Comparison of ENCODE assay signal across 8 cellular contexts in genomic region chr17:48909796-48910195, GRCh38. TPM values are rescaled to one million over a fixed set of nuclear protein-coding genes. Genes with fewer than 3 reads are reported as not detected.
DNase-seq lines count a peak whose midpoint lies in the region; ATAC-seq, FAIRE-seq and TF ChIP-seq lines count a peak whose summit lies in the region.

No MANE protein-coding gene starts in this region.

- BruUV-seq in HepG2 (replicated peaks; lab: Mats Ljungman, UMichigan) (TSS peak; percentile 45), K562 (replicated peaks; lab: Mats Ljungman, UMichigan) (TSS peak; percentile 37)

- WGBS in HepG2 (ENCODE audit: low lambda C conversion rate) = 81% methylated on average over 4 of the region's 4 CpGs
- 57% methylated on average over 4 of the region's 4 CpGs for WGBS in right lobe of liver (ENCODE audit: insufficient coverage, low coverage, low lambda C conversion rate, missing lambda C conversion rate)
- 21% methylated on average over 4 of the region's 4 CpGs for WGBS in K562 (ENCODE audit: insufficient coverage, low coverage, missing lambda C conversion rate)

- in situ Hi-C loops in HepG2 (cut with HindIII; ENCODE audit: extremely low pct_ligation_motif_present, low pct_unique_long_range_greater_than_20kb) (no loop called here), K562 (cut with MboI) (no loop called here)

- no peak overlapping the region for H3K27ac ChIP-seq in HepG2 (ENCODE audit: extremely low read length, insufficient read depth, low read length)
- no peak overlapping the region for H3K27ac ChIP-seq in right lobe of liver
- peak overlapping the region; percentile 91 for H3K27ac ChIP-seq in K562 (ENCODE audit: extremely low read depth, low read depth, low read length)
- no peak overlapping the region for H3K27ac ChIP-seq in lower lobe of right lung
- H3K27ac ChIP-seq in uterus = peak overlapping the region; percentile 86 to 87

- POLR2A ChIA-PET in HepG2 (lab: Yijun Ruan, JAX) (interaction anchor here (0.6 to 9.6 kb wide), 7 partner anchors 11 to 89 kb away, joined by 3 to 194 read pairs (median 19); partner anchors contain the start of genes ATP5MC1, IGF2BP1 and SNF8), K562 (lab: Yijun Ruan, JAX) (interaction anchor here (0.7 to 1.6 kb wide), 3 partner anchors 13 to 1028 kb away, joined by 3 read pairs; no protein-coding TSS in a partner anchor)

- DNase-seq in HepG2 (ENCODE audit: low spot score) (no peak), right lobe of liver (no peak), K562 (ENCODE audit: extremely low read depth in 1 of 4, low spot score in 3 of 4) (no peak), lower lobe of right lung (no peak), uterus (no peak), amygdala (lab: John Stamatoyannopoulos, UW) (no peak), NCI-H187 treated with DMSO at 0.1 percent for 48 hours (lab: John Stamatoyannopoulos, UW) (no peak)
- no peak for DNase-seq in stimulated activated CD4-positive, alpha-beta T cell treated with anti-CD3 and anti-CD28 coated beads, Interleukin-2, amount 100 ng/mL, for 24 hours

- intact Hi-C loops in HepG2 (cut with micrococcal nuclease; ENCODE audit: unreplicated experiment) (no loop called here), right lobe of liver (cut with DNase I) (loop anchor here in 1 of 2 donors (10.0 kb wide), 1 partner anchor 65 kb away; no protein-coding TSS in a partner anchor), K562 (cut with micrococcal nuclease) (loop anchor here (5.0 kb wide), 1 partner anchor 88 kb away; the partner anchor contains the start of gene IGF2BP1), lower lobe of right lung (cut with DNase I) (no loop called here), uterus (cut with DNase I; ENCODE audit: low total_unique reads) (no loop called here)

- no peak for TF ChIP-seq EP300 in HepG2 (IDR thresholded peaks at IDR 0.05; ENCODE audit: low read depth in 2 of 2, low read length in 2 of 2)
- no peak for TF ChIP-seq EP300 in HepG2 (CRISPR knock-in tag; IDR thresholded peaks at IDR 0.05; ENCODE audit: borderline replicate concordance)
- no peak for TF ChIP-seq EP300 in K562 (IDR thresholded peaks at IDR 0.05; ENCODE audit: low read length)

- CTCF ChIA-PET in HepG2 (lab: Yijun Ruan, JAX; ENCODE audit: low intra/inter-chr PET ratio, low total read pairs) = no interaction called here
- CTCF ChIA-PET in K562 (lab: Yijun Ruan, JAX; ENCODE audit: low intra/inter-chr PET ratio) = no interaction called here

- H3K9me3 ChIP-seq in HepG2 (ENCODE audit: low read length) (no peaks in the 10 kb centered on the region), right lobe of liver (no peaks in the 10 kb centered on the region), K562 (replicated peaks; ENCODE audit: control insufficient read depth, insufficient read depth, low read depth, low read length) (no peaks in the 10 kb centered on the region), lower lobe of right lung (no peaks in the 10 kb centered on the region), uterus (no peaks in the 10 kb centered on the region)

- TF ChIP-seq POLR2A in HepG2 (IDR thresholded peaks at IDR 0.05; ENCODE audit: insufficient read depth in 1 of 2, low read depth in 2 of 2, low read length in 2 of 2) = no peak
- TF ChIP-seq POLR2A in right lobe of liver (IDR thresholded peaks at IDR 0.05) = no peak
- no peak for TF ChIP-seq POLR2A in K562 (conservative IDR thresholded peaks at IDR 0.05)
- no peak for TF ChIP-seq POLR2A in uterus (IDR thresholded peaks at IDR 0.05)

- TF ChIP-seq RAD21 in HepG2 (CRISPR knock-in tag; IDR thresholded peaks at IDR 0.05) (no peak), K562 (CRISPR knock-in tag; conservative IDR thresholded peaks at IDR 0.05 in 1 of 2, IDR thresholded peaks at IDR 0.05 in 1 of 2) (no peak)

- ATAC-seq in HepG2 (no peak), right lobe of liver (no peak), K562 (no peak), lower lobe of right lung (no peak)

- peaks cover 59% of the 10 kb centered on the region for H3K4me1 ChIP-seq in HepG2 (ENCODE audit: insufficient read depth, low read length)
- H3K4me1 ChIP-seq in right lobe of liver = peaks cover 0 to 10% (median 7%) of the 10 kb centered on the region in 4 donors
- peaks cover 8 to 12% of the 10 kb centered on the region in 2 experiments; a peak in 4 of 5 replicates for H3K4me1 ChIP-seq in K562 (replicated peaks in 1 of 2; ENCODE audit: control insufficient read depth in 2 of 2, insufficient read depth in 2 of 2, low read length in 2 of 2)
- peaks cover 25% of the 10 kb centered on the region for H3K4me1 ChIP-seq in lower lobe of right lung
- peaks cover 0 to 6% of the 10 kb centered on the region in 2 donors for H3K4me1 ChIP-seq in uterus

- no peak for TF ChIP-seq CTCF in HepG2 (CRISPR knock-in tag; IDR thresholded peaks at IDR 0.05)
- no peak for TF ChIP-seq CTCF in right lobe of liver (IDR thresholded peaks at IDR 0.05)
- no peak for TF ChIP-seq CTCF in K562 (IDR thresholded peaks at IDR 0.05 in 2 of 3, conservative IDR thresholded peaks at IDR 0.05 in 1 of 3; ENCODE audit: insufficient read depth in 2 of 3, low read depth in 1 of 3, low read length in 3 of 3)
- no peak for TF ChIP-seq CTCF in lower lobe of right lung (IDR thresholded peaks at IDR 0.05)
- no peak for TF ChIP-seq CTCF in uterus (IDR thresholded peaks at IDR 0.05)

- H3K9ac ChIP-seq in HepG2 (ENCODE audit: insufficient read depth, low read depth, low read length) (peak overlapping the region; percentile 89), K562 (ENCODE audit: insufficient read depth in 1 of 2, low read depth in 2 of 2, low read length in 2 of 2) (peak overlapping the region; percentile 53 to 61; a peak in 3 of 4 replicates)

- H3K27me3 ChIP-seq in HepG2 (ENCODE audit: control insufficient read depth in 1 of 2, insufficient read depth in 2 of 2, low read length in 2 of 2) (no peaks in the 10 kb centered on the region; a peak in 1 of 5 replicates), right lobe of liver (no peaks in the 10 kb centered on the region), K562 (ENCODE audit: control insufficient read depth in 2 of 2, insufficient read depth in 2 of 2, low read length in 2 of 2) (no peaks in the 10 kb centered on the region), lower lobe of right lung (ENCODE audit: low read depth) (no peaks in the 10 kb centered on the region), uterus (no peaks in the 10 kb centered on the region)

- H3K4me3 ChIP-seq in HepG2 (replicated peaks in 1 of 3; ENCODE audit: insufficient read depth in 1 of 3, low read depth in 2 of 3, low read length in 3 of 3) (peak overlapping the region; percentile 82 to 97 (median 94); a peak in 5 of 6 replicates), right lobe of liver (no peak overlapping the region), K562 (peak overlapping the region; percentile 88), lower lobe of right lung (peak overlapping the region; percentile 74), uterus (peak overlapping the region in 1 of 2 donors; percentile 98)

- H3K9me1 ChIP-seq in K562 (ENCODE audit: control insufficient read depth, insufficient read depth, low read length) = no peaks in the 10 kb centered on the region

- H2AFZ ChIP-seq in HepG2 (ENCODE audit: low read length) (no peak overlapping the region), K562 (ENCODE audit: low read depth, low read length) (no peak overlapping the region)

- H3K79me2 ChIP-seq in HepG2 (ENCODE audit: insufficient read depth, low read length) = peaks cover 54% of the 10 kb centered on the region
- peaks cover 69% of the 10 kb centered on the region for H3K79me2 ChIP-seq in K562 (ENCODE audit: control insufficient read depth, insufficient read depth, low read length)

- H3K36me3 ChIP-seq in HepG2 (replicated peaks in 1 of 2; ENCODE audit: control insufficient read depth in 1 of 2, insufficient read depth in 2 of 2, low read length in 2 of 2) = peaks cover 23 to 43% of the 10 kb centered on the region in 2 experiments
- H3K36me3 ChIP-seq in right lobe of liver = peaks cover 0 to 28% (median 0%) of the 10 kb centered on the region in 4 donors
- peaks cover 53% of the 10 kb centered on the region for H3K36me3 ChIP-seq in K562 (ENCODE audit: control insufficient read depth, insufficient read depth, low read length)
- peaks cover 32% of the 10 kb centered on the region for H3K36me3 ChIP-seq in lower lobe of right lung
- H3K36me3 ChIP-seq in uterus = no peaks in the 10 kb centered on the region

- peaks cover 33% of the 10 kb centered on the region for H4K20me1 ChIP-seq in HepG2 (ENCODE audit: insufficient read depth, low read length)
- H4K20me1 ChIP-seq in K562 (replicated peaks; ENCODE audit: control insufficient read depth, insufficient read depth, low read length) = peaks cover 6% of the 10 kb centered on the region; the same call in 1 of the 2 replicates

- peak; percentile 8 for FAIRE-seq in HepG2 (lab: Jason Lieb, UNC)
- no peak for FAIRE-seq in K562 (lab: Jason Lieb, UNC)

- H3K4me2 ChIP-seq in HepG2 (ENCODE audit: low read depth, low read length) (peak overlapping the region; percentile 92), K562 (ENCODE audit: insufficient read depth, low read length) (peak overlapping the region; percentile 92)

RNA-seq across cellular contexts. Expression of gene UBE2Z, which starts 1.6 kb away (rescaled TPM):
- 63.2 and 72.7 TPM in 2 replicates for total RNA-seq in HepG2 (2016; rRNA removed; fragmentation: Illumina TruSeq; extraction: Trizol)
- total RNA-seq in HepG2 (2016; cell fraction: cytosol; rRNA removed; fragmentation: Illumina TruSeq; extraction: Trizol; ENCODE audit: low read depth) = 6.5 and 8.6 TPM in 2 replicates
- total RNA-seq in HepG2 (2016; cell fraction: insoluble cytoplasmic fraction; rRNA removed; fragmentation: Illumina TruSeq; extraction: Trizol) = 64.4 and 70.7 TPM in 2 replicates
- total RNA-seq in HepG2 (2016; cell fraction: membrane; rRNA removed; fragmentation: Illumina TruSeq; extraction: Trizol) = 30.2 and 35.3 TPM in 2 replicates
- total RNA-seq in HepG2 (2016; cell fraction: nucleus; rRNA removed; fragmentation: Illumina TruSeq; extraction: Trizol) = 38.7 and 45.5 TPM in 2 replicates
- 114 and 122 TPM in 2 replicates for polyA plus RNA-seq in HepG2 (2011; rRNA removed)
- polyA plus RNA-seq in HepG2 (2011; cell fraction: cytosol; rRNA removed) = 89.4 and 105 TPM in 2 replicates
- 79.9 and 99.5 TPM in 2 replicates for polyA plus RNA-seq in HepG2 (2011; cell fraction: nucleus; rRNA removed)
- 66.2 and 67.5 TPM in 2 replicates for polyA plus RNA-seq in HepG2 (2012)
- polyA plus RNA-seq in HepG2 (2016; cell fraction: cytosol; fragmentation: Illumina TruSeq; extraction: Trizol; ENCODE audit: low read depth) = 5.4 and 5.9 TPM in 2 replicates
- polyA plus RNA-seq in HepG2 (2016; cell fraction: insoluble cytoplasmic fraction; fragmentation: Illumina TruSeq; extraction: Trizol; ENCODE audit: low read depth) = 90.7 and 94.9 TPM in 2 replicates
- polyA plus RNA-seq in HepG2 (2016; cell fraction: membrane; fragmentation: Illumina TruSeq; extraction: Trizol; ENCODE audit: low read depth) = 19.1 and 21.6 TPM in 2 replicates
- 66.3 and 76.8 TPM in 2 replicates for polyA plus RNA-seq in HepG2 (2016; cell fraction: nucleus; fragmentation: Illumina TruSeq; extraction: Trizol; ENCODE audit: insufficient read depth, low read depth)
- 157 and 173 TPM in 2 replicates for polyA minus RNA-seq in HepG2 (2011; rRNA and poly(A)+ RNA removed; ENCODE audit: low replicate concordance)
- 69.7 and 82.5 TPM in 2 replicates for polyA minus RNA-seq in HepG2 (2011; cell fraction: cytosol; rRNA and poly(A)+ RNA removed)
- 97.2 and 106 TPM in 2 replicates for polyA minus RNA-seq in HepG2 (2011; cell fraction: nucleus; rRNA and poly(A)+ RNA removed)
- total RNA-seq in right lobe of liver = 10 to 100 TPM; 19.6 to 30.9 (median 26.3) TPM
- 182 and 197 TPM in 2 replicates for total RNA-seq in K562 (2011; cell fraction: chromatin; rRNA removed; ENCODE audit: low replicate concordance)
- 99.5 and 104 TPM in 2 replicates for total RNA-seq in K562 (2011; cell fraction: nucleolus; rRNA removed)
- 156 and 243 TPM in 2 replicates for total RNA-seq in K562 (2011; cell fraction: nucleoplasm; rRNA removed)
- total RNA-seq in K562 (2014; rRNA removed) = 28.3 and 35.2 TPM in 2 replicates
- total RNA-seq in K562 (2014; rRNA removed; fragmentation: Illumina TruSeq; extraction: Trizol) = 32.4 and 35.3 TPM in 2 replicates
- total RNA-seq in K562 (2015; rRNA removed; fragmentation: Illumina TruSeq; extraction: Trizol) = 38.2 and 38.5 TPM in 2 replicates
- 42.2 and 48.2 TPM in 2 replicates for total RNA-seq in K562 (2021)
- polyA plus RNA-seq in K562 (2011; rRNA removed) = 79.9 and 89.0 TPM in 2 replicates
- polyA plus RNA-seq in K562 (2011; cell fraction: cytosol; rRNA removed) = 69.0 and 70.8 TPM in 2 replicates
- polyA plus RNA-seq in K562 (2011; cell fraction: nucleus; rRNA removed) = 115 and 121 TPM in 2 replicates
- polyA plus RNA-seq in K562 (2012) = 39.3 and 41.0 TPM in 2 replicates
- polyA plus RNA-seq in K562 (2014; fragmentation: Illumina TruSeq; extraction: Trizol) = 46.0 and 54.8 TPM in 2 replicates
- polyA plus RNA-seq in K562 (2014; fragmentation: Nextera tagmentation; extraction: Ambion mirVana) = 10 to 100 TPM; 11.8 to 15.0 TPM
- polyA plus RNA-seq in K562 (2014; rRNA removed) = 43.9 and 45.9 TPM in 2 replicates
- polyA minus RNA-seq in K562 (2011; rRNA and poly(A)+ RNA removed) = 70.7 and 82.0 TPM in 2 replicates
- polyA minus RNA-seq in K562 (2011; cell fraction: cytosol; rRNA and poly(A)+ RNA removed) = 36.6 and 52.0 TPM in 2 replicates
- 26.9 and 43.7 TPM in 2 replicates for polyA minus RNA-seq in K562 (2011; cell fraction: nucleus; rRNA and poly(A)+ RNA removed)
- 65.0 TPM for total RNA-seq in lower lobe of right lung
- 10 to 100 TPM; 25.0 to 77.9 (median 59.4) TPM for total RNA-seq in uterus

RNA-seq across cellular contexts. Expression of gene ATP5MC1, which starts 17.2 kb away (rescaled TPM):
- total RNA-seq in HepG2 (2016; rRNA removed; fragmentation: Illumina TruSeq; extraction: Trizol) (206 and 210 TPM in 2 replicates), right lobe of liver (100 to 1,000 TPM in 2 of 6 experiments, 10 to 100 TPM in 4; 49.2 to 221 (median 57.9) TPM), K562 (2014; rRNA removed) (159 and 236 TPM in 2 replicates), K562 (2014; rRNA removed; fragmentation: Illumina TruSeq; extraction: Trizol) (375 and 378 TPM in 2 replicates), K562 (2015; rRNA removed; fragmentation: Illumina TruSeq; extraction: Trizol) (440 and 490 TPM in 2 replicates), K562 (2021) (181 and 187 TPM in 2 replicates), lower lobe of right lung (42.6 TPM), uterus (10 to 100 TPM; 12.8 to 45.9 (median 23.8) TPM)
- total RNA-seq in HepG2 (2016; cell fraction: cytosol; rRNA removed; fragmentation: Illumina TruSeq; extraction: Trizol; ENCODE audit: low read depth) = 62.6 and 97.0 TPM in 2 replicates
- 216 and 223 TPM in 2 replicates for total RNA-seq in HepG2 (2016; cell fraction: insoluble cytoplasmic fraction; rRNA removed; fragmentation: Illumina TruSeq; extraction: Trizol)
- 52.5 and 70.5 TPM in 2 replicates for total RNA-seq in HepG2 (2016; cell fraction: membrane; rRNA removed; fragmentation: Illumina TruSeq; extraction: Trizol)
- total RNA-seq in HepG2 (2016; cell fraction: nucleus; rRNA removed; fragmentation: Illumina TruSeq; extraction: Trizol) = 83.0 and 89.8 TPM in 2 replicates
- polyA plus RNA-seq in HepG2 (2011; rRNA removed) (226 and 297 TPM in 2 replicates), K562 (2011; rRNA removed) (426 and 446 TPM in 2 replicates), K562 (2014; fragmentation: Illumina TruSeq; extraction: Trizol) (508 and 534 TPM in 2 replicates), K562 (2014; fragmentation: Nextera tagmentation; extraction: Ambion mirVana) (1,000 to 10,000 TPM; 1,208 to 1,488 TPM), K562 (2014; rRNA removed) (334 and 377 TPM in 2 replicates)
- polyA plus RNA-seq in HepG2 (2011; cell fraction: cytosol; rRNA removed) = 441 and 585 TPM in 2 replicates
- 85.2 and 126 TPM in 2 replicates for polyA plus RNA-seq in HepG2 (2011; cell fraction: nucleus; rRNA removed)
- 78.7 and 166 TPM in 2 replicates for polyA plus RNA-seq in HepG2 (2012)
- 101 and 126 TPM in 2 replicates for polyA plus RNA-seq in HepG2 (2016; cell fraction: cytosol; fragmentation: Illumina TruSeq; extraction: Trizol; ENCODE audit: low read depth)
- 326 and 350 TPM in 2 replicates for polyA plus RNA-seq in HepG2 (2016; cell fraction: insoluble cytoplasmic fraction; fragmentation: Illumina TruSeq; extraction: Trizol; ENCODE audit: low read depth)
- polyA plus RNA-seq in HepG2 (2016; cell fraction: membrane; fragmentation: Illumina TruSeq; extraction: Trizol; ENCODE audit: low read depth) = 65.9 and 83.1 TPM in 2 replicates
- 180 and 183 TPM in 2 replicates for polyA plus RNA-seq in HepG2 (2016; cell fraction: nucleus; fragmentation: Illumina TruSeq; extraction: Trizol; ENCODE audit: insufficient read depth, low read depth)
- 197 and 524 TPM in 2 replicates for polyA minus RNA-seq in HepG2 (2011; rRNA and poly(A)+ RNA removed; ENCODE audit: low replicate concordance)
- polyA minus RNA-seq in HepG2 (2011; cell fraction: cytosol; rRNA and poly(A)+ RNA removed) = 36.3 and 46.5 TPM in 2 replicates
- polyA minus RNA-seq in HepG2 (2011; cell fraction: nucleus; rRNA and poly(A)+ RNA removed) = 22.3 and 29.0 TPM in 2 replicates
- total RNA-seq in K562 (2011; cell fraction: chromatin; rRNA removed; ENCODE audit: low replicate concordance) = 35.2 and 57.1 TPM in 2 replicates
- total RNA-seq in K562 (2011; cell fraction: nucleolus; rRNA removed) = 67.1 and 89.4 TPM in 2 replicates
- total RNA-seq in K562 (2011; cell fraction: nucleoplasm; rRNA removed) = 73.1 and 76.9 TPM in 2 replicates
- polyA plus RNA-seq in K562 (2011; cell fraction: cytosol; rRNA removed) = 1,075 and 1,305 TPM in 2 replicates
- polyA plus RNA-seq in K562 (2011; cell fraction: nucleus; rRNA removed) = 217 and 220 TPM in 2 replicates
- 282 and 515 TPM in 2 replicates for polyA plus RNA-seq in K562 (2012)
- 80.2 and 99.5 TPM in 2 replicates for polyA minus RNA-seq in K562 (2011; rRNA and poly(A)+ RNA removed)
- 57.5 and 78.9 TPM in 2 replicates for polyA minus RNA-seq in K562 (2011; cell fraction: cytosol; rRNA and poly(A)+ RNA removed)
- polyA minus RNA-seq in K562 (2011; cell fraction: nucleus; rRNA and poly(A)+ RNA removed) = 21.3 and 37.3 TPM in 2 replicates

RNA-seq across cellular contexts. Expression of gene SNF8, which starts 34.8 kb away (rescaled TPM):
- total RNA-seq in HepG2 (2016; rRNA removed; fragmentation: Illumina TruSeq; extraction: Trizol) = 152 and 153 TPM in 2 replicates
- total RNA-seq in HepG2 (2016; cell fraction: cytosol; rRNA removed; fragmentation: Illumina TruSeq; extraction: Trizol; ENCODE audit: low read depth) = 379 and 415 TPM in 2 replicates
- total RNA-seq in HepG2 (2016; cell fraction: insoluble cytoplasmic fraction; rRNA removed; fragmentation: Illumina TruSeq; extraction: Trizol) = 132 and 156 TPM in 2 replicates
- 389 and 390 TPM in 2 replicates for total RNA-seq in HepG2 (2016; cell fraction: membrane; rRNA removed; fragmentation: Illumina TruSeq; extraction: Trizol)
- 78.5 and 80.0 TPM in 2 replicates for total RNA-seq in HepG2 (2016; cell fraction: nucleus; rRNA removed; fragmentation: Illumina TruSeq; extraction: Trizol)
- polyA plus RNA-seq in HepG2 (2011; rRNA removed) = 98.6 and 114 TPM in 2 replicates
- 124 and 143 TPM in 2 replicates for polyA plus RNA-seq in HepG2 (2011; cell fraction: cytosol; rRNA removed)
- polyA plus RNA-seq in HepG2 (2011; cell fraction: nucleus; rRNA removed) = 64.9 and 71.3 TPM in 2 replicates
- polyA plus RNA-seq in HepG2 (2012) = 70.9 and 75.1 TPM in 2 replicates
- 660 and 736 TPM in 2 replicates for polyA plus RNA-seq in HepG2 (2016; cell fraction: cytosol; fragmentation: Illumina TruSeq; extraction: Trizol; ENCODE audit: low read depth)
- 201 and 220 TPM in 2 replicates for polyA plus RNA-seq in HepG2 (2016; cell fraction: insoluble cytoplasmic fraction; fragmentation: Illumina TruSeq; extraction: Trizol; ENCODE audit: low read depth)
- polyA plus RNA-seq in HepG2 (2016; cell fraction: membrane; fragmentation: Illumina TruSeq; extraction: Trizol; ENCODE audit: low read depth) = 492 and 571 TPM in 2 replicates
- 195 and 196 TPM in 2 replicates for polyA plus RNA-seq in HepG2 (2016; cell fraction: nucleus; fragmentation: Illumina TruSeq; extraction: Trizol; ENCODE audit: insufficient read depth, low read depth)
- 77.3 and 128 TPM in 2 replicates for polyA minus RNA-seq in HepG2 (2011; rRNA and poly(A)+ RNA removed; ENCODE audit: low replicate concordance)
- 24.9 and 39.6 TPM in 2 replicates for polyA minus RNA-seq in HepG2 (2011; cell fraction: cytosol; rRNA and poly(A)+ RNA removed)
- polyA minus RNA-seq in HepG2 (2011; cell fraction: nucleus; rRNA and poly(A)+ RNA removed) = 26.7 and 37.0 TPM in 2 replicates
- 10 to 100 TPM; 35.8 to 62.9 (median 47.5) TPM for total RNA-seq in right lobe of liver
- total RNA-seq in K562 (2011; cell fraction: chromatin; rRNA removed; ENCODE audit: low replicate concordance) = 90.9 and 129 TPM in 2 replicates
- 86.9 and 95.7 TPM in 2 replicates for total RNA-seq in K562 (2011; cell fraction: nucleolus; rRNA removed)
- 108 and 129 TPM in 2 replicates for total RNA-seq in K562 (2011; cell fraction: nucleoplasm; rRNA removed)
- 126 and 127 TPM in 2 replicates for total RNA-seq in K562 (2014; rRNA removed)
- total RNA-seq in K562 (2014; rRNA removed; fragmentation: Illumina TruSeq; extraction: Trizol) = 92.5 and 96.8 TPM in 2 replicates
- total RNA-seq in K562 (2015; rRNA removed; fragmentation: Illumina TruSeq; extraction: Trizol) = 90.9 and 92.9 TPM in 2 replicates
- 124 and 130 TPM in 2 replicates for total RNA-seq in K562 (2021)
- polyA plus RNA-seq in K562 (2011; rRNA removed) = 98.7 and 117 TPM in 2 replicates
- 126 and 130 TPM in 2 replicates for polyA plus RNA-seq in K562 (2011; cell fraction: cytosol; rRNA removed)
- polyA plus RNA-seq in K562 (2011; cell fraction: nucleus; rRNA removed) = 54.4 and 56.9 TPM in 2 replicates
- polyA plus RNA-seq in K562 (2012) = 103 and 109 TPM in 2 replicates
- 128 and 132 TPM in 2 replicates for polyA plus RNA-seq in K562 (2014; fragmentation: Illumina TruSeq; extraction: Trizol)
- 1 to 10 TPM; 6.9 to 9.0 TPM for polyA plus RNA-seq in K562 (2014; fragmentation: Nextera tagmentation; extraction: Ambion mirVana)
- polyA plus RNA-seq in K562 (2014; rRNA removed) = 143 and 149 TPM in 2 replicates
- 76.9 and 111 TPM in 2 replicates for polyA minus RNA-seq in K562 (2011; rRNA and poly(A)+ RNA removed)
- 45.1 and 48.6 TPM in 2 replicates for polyA minus RNA-seq in K562 (2011; cell fraction: cytosol; rRNA and poly(A)+ RNA removed)
- 17.2 and 22.2 TPM in 2 replicates for polyA minus RNA-seq in K562 (2011; cell fraction: nucleus; rRNA and poly(A)+ RNA removed)
- total RNA-seq in lower lobe of right lung = 76.9 TPM
- total RNA-seq in uterus = 10 to 100 TPM in 3 of 4 donors, 1 to 10 TPM in 1; 6.9 to 64.6 (median 38.4) TPM

RNA-seq across cellular contexts. Expression of gene GIP, which starts 58.6 kb away (rescaled TPM):
- total RNA-seq in HepG2 (2016; rRNA removed; fragmentation: Illumina TruSeq; extraction: Trizol) (0.73 TPM in 1 of 2 replicates, not detected in the other), right lobe of liver (not detected), K562 (2014; rRNA removed) (not detected in 2 replicates), K562 (2014; rRNA removed; fragmentation: Illumina TruSeq; extraction: Trizol) (not detected in 2 replicates), K562 (2015; rRNA removed; fragmentation: Illumina TruSeq; extraction: Trizol) (not detected in 2 replicates), K562 (2021) (not detected in 2 replicates), lower lobe of right lung (not detected), uterus (not detected)
- total RNA-seq in HepG2 (2016; cell fraction: cytosol; rRNA removed; fragmentation: Illumina TruSeq; extraction: Trizol; ENCODE audit: low read depth) = 0.71 and 1.1 TPM in 2 replicates
- total RNA-seq in HepG2 (2016; cell fraction: insoluble cytoplasmic fraction; rRNA removed; fragmentation: Illumina TruSeq; extraction: Trizol) = 0.39 and 0.52 TPM in 2 replicates
- 0.38 and 0.46 TPM in 2 replicates for total RNA-seq in HepG2 (2016; cell fraction: membrane; rRNA removed; fragmentation: Illumina TruSeq; extraction: Trizol)
- not detected in 2 replicates for total RNA-seq in HepG2 (2016; cell fraction: nucleus; rRNA removed; fragmentation: Illumina TruSeq; extraction: Trizol)
- polyA plus RNA-seq in HepG2 (2011; rRNA removed) (0.55 and 0.70 TPM in 2 replicates), K562 (2011; rRNA removed) (0.15 TPM in 1 of 2 replicates, not detected in the other), K562 (2014; fragmentation: Illumina TruSeq; extraction: Trizol) (not detected in 2 replicates), K562 (2014; fragmentation: Nextera tagmentation; extraction: Ambion mirVana) (under 1 TPM in 1 of 2 experiments, not detected in 1; 0.08 TPM), K562 (2014; rRNA removed) (0.12 TPM in 1 of 2 replicates, not detected in the other)
- polyA plus RNA-seq in HepG2 (2011; cell fraction: cytosol; rRNA removed) = 0.20 TPM in 1 of 2 replicates, not detected in the other
- not detected in 2 replicates for polyA plus RNA-seq in HepG2 (2011; cell fraction: nucleus; rRNA removed)
- polyA plus RNA-seq in HepG2 (2012) = 0.56 TPM in 1 of 2 replicates, not detected in the other
- polyA plus RNA-seq in HepG2 (2016; cell fraction: cytosol; fragmentation: Illumina TruSeq; extraction: Trizol; ENCODE audit: low read depth) = 1.2 and 2.0 TPM in 2 replicates
- polyA plus RNA-seq in HepG2 (2016; cell fraction: insoluble cytoplasmic fraction; fragmentation: Illumina TruSeq; extraction: Trizol; ENCODE audit: low read depth) = 0.86 TPM in 1 of 2 replicates, not detected in the other
- polyA plus RNA-seq in HepG2 (2016; cell fraction: membrane; fragmentation: Illumina TruSeq; extraction: Trizol; ENCODE audit: low read depth) = 0.58 and 0.61 TPM in 2 replicates
- not detected in 2 replicates for polyA plus RNA-seq in HepG2 (2016; cell fraction: nucleus; fragmentation: Illumina TruSeq; extraction: Trizol; ENCODE audit: insufficient read depth, low read depth)
- polyA minus RNA-seq in HepG2 (2011; rRNA and poly(A)+ RNA removed; ENCODE audit: low replicate concordance) = not detected in 2 replicates
- polyA minus RNA-seq in HepG2 (2011; cell fraction: cytosol; rRNA and poly(A)+ RNA removed) = not detected in 2 replicates
- polyA minus RNA-seq in HepG2 (2011; cell fraction: nucleus; rRNA and poly(A)+ RNA removed) = not detected in 2 replicates
- not detected in 2 replicates for total RNA-seq in K562 (2011; cell fraction: chromatin; rRNA removed; ENCODE audit: low replicate concordance)
- total RNA-seq in K562 (2011; cell fraction: nucleolus; rRNA removed) = not detected in 2 replicates
- total RNA-seq in K562 (2011; cell fraction: nucleoplasm; rRNA removed) = not detected in 2 replicates
- polyA plus RNA-seq in K562 (2011; cell fraction: cytosol; rRNA removed) = not detected in 2 replicates
- polyA plus RNA-seq in K562 (2011; cell fraction: nucleus; rRNA removed) = not detected in 2 replicates
- 0.16 TPM in 1 of 2 replicates, not detected in the other for polyA plus RNA-seq in K562 (2012)
- polyA minus RNA-seq in K562 (2011; rRNA and poly(A)+ RNA removed) = not detected in 2 replicates
- polyA minus RNA-seq in K562 (2011; cell fraction: cytosol; rRNA and poly(A)+ RNA removed) = not detected in 2 replicates
- not detected in 2 replicates for polyA minus RNA-seq in K562 (2011; cell fraction: nucleus; rRNA and poly(A)+ RNA removed)

Comparison
In these comparisons a context has a peak if more than half of its experiments do, and no peak if none do; other contexts are left out.
1. H3K4me3 ChIP-seq: peak in HepG2 (3 of 3), K562 (single experiment) and lower lobe of right lung (single experiment); none in right lobe of liver (0 of 3).
2. H3K27ac ChIP-seq: peak in K562 (single experiment) and uterus (2 of 2); none in HepG2 (single experiment), right lobe of liver (0 of 3) and lower lobe of right lung (single experiment).
3. Of the 241 proteins assayed by ChIP-seq in both HepG2 and K562: peak only in HepG2: CCAR2 and ZC3H4; only in K562: DPF2, FOSL1, NFIC and SMARCE1; in both: none; in neither: 232; mixed calls (peak in some experiments, not most) for 3.